ENCODE assay signal across 1 cellular context in genomic region chr3:171088984-171089754, GRCh38.
TF ChIP-seq lines count a peak whose summit lies in the region.

No MANE protein-coding gene starts in this region.

TF ChIP-seq in SK-N-SH, 30 proteins besides CTCF, POLR2A, EP300 and RAD21 (continued from another document):
- TF ChIP-seq TEAD4 (IDR thresholded peaks at IDR 0.05; ENCODE audit: borderline replicate concordance, insufficient read depth), result peak; percentile 62; the same call in 1 of the 2 replicates
